Comparison of ENCODE assay signal across 1 cellular context in the genomic region with DNA sequence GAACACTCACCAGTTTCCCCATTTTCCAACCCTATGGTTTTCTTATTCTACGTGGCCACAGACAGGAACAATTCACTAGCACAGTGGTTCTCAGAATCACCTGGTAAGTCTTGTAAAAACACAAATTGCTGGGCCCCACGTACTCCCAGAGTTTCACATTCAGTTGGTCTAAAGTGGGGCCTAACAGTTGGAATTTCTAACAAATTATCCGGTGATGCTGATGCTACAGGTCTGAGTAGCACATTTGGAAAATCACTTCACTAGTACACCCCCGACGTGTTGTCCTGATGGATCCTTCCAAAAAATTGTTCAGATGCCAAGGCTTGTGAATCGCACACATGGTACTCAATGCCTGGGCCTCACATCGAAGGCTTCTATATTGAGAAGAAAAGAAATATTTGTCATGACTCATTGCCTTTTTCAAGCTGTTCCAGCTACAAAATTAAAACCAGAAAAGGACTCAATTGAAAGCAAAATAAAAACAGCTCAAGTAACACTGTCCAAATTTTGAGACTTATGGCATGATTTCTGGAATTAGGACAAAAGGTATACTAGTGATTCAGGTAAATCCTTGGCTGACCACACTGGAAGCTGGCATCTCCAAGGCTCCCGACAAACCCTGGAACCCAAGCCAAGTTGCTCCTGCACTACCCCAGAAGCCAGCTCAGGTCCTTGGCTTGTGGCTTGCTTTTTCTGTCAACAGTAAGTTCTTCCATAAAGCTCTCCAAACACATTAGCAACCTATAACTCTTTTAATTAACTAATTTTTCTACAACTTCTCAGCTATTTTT.
TF ChIP-seq lines count a peak whose summit lies in the region.

No MANE protein-coding gene starts in this region.

TF ChIP-seq in K562, 482 proteins besides CTCF, POLR2A, EP300 and RAD21 (continues in another document):
- TF ChIP-seq, protein P1, sequence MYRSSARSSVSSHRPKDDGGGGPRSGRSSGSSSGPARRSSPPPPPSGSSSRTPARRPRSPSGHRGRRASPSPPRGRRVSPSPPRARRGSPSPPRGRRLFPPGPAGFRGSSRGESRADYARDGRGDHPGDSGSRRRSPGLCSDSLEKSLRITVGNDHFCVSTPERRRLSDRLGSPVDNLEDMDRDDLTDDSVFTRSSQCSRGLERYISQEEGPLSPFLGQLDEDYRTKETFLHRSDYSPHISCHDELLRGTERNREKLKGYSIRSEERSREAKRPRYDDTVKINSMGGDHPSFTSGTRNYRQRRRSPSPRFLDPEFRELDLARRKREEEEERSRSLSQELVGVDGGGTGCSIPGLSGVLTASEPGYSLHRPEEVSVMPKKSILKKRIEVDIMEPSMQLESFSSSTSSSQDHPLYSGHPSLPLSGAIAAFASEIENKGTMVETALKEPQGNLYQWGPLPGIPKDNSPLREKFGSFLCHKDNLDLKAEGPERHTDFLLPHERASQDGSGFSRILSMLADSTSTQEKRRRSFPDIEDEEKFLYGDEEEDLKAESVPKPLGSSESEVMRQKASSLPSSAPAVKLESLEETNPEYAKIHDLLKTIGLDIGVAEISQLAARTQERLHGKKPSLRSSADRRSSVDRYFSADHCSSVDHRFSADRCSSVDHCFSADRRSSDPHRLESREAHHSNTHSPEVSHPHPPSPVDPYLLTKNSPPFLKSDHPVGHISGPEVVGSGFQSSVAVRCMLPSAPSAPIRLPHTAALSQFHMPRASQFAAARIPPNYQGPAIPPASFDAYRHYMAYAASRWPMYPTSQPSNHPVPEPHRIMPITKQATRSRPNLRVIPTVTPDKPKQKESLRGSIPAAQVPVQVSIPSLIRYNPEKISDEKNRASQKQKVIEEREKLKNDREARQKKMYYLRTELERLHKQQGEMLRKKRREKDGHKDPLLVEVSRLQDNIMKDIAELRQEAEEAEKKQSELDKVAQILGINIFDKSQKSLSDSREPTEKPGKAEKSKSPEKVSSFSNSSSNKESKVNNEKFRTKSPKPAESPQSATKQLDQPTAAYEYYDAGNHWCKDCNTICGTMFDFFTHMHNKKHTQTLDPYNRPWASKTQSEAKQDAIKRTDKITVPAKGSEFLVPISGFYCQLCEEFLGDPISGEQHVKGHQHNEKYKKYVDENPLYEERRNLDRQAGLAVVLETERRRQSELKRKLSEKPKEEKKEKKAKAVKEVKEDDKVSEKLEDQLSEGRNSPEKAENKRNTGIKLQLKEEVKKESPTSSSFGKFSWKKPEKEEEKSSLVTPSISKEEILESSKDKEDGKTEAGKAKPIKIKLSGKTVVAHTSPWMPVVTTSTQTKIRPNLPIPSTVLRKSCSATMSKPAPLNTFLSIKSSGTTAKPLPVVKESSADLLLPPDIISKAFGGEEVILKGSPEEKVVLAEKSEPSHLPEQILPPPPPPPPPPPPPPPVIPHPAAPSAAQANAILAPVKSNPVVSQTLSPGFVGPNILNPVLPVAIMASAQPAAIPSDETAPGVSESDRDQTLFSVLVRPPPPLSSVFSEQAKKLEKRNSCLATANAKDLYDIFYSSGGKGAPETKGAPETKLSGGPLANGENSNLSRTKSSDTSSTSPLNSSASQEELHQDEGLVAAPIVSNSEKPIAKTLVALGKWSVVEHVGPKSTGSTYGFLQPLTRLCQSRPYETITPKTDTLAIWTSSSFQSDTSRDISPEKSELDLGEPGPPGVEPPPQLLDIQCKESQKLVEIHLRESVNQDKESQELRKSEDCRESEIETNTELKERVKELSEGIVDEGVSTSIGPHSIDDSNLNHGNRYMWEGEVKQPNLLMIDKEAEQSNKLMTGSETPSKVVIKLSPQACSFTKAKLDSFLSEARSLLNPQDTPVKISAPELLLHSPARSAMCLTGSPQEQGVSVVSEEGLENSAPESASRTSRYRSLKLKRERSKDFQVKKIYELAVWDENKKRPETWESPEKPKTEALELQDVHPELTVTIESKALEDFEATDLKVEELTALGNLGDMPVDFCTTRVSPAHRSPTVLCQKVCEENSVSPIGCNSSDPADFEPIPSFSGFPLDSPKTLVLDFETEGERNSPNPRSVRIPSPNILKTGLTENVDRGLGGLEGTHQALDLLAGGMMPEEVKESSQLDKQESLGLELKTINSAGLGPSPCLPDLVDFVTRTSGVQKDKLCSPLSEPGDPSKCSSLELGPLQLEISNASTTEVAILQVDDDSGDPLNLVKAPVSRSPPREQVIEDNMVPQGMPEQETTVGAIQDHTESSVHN (IDR thresholded peaks at IDR 0.05; ENCODE audit: borderline replicate concordance in 1 of 2, low read depth in 1 of 2) = no peak
- TF ChIP-seq SRSF3 (IDR thresholded peaks at IDR 0.05; ENCODE audit: insufficient read depth, low read length) (no peak), CBFA2T3 (IDR thresholded peaks at IDR 0.05) (no peak), ESRRA (IDR thresholded peaks at IDR 0.05; ENCODE audit: borderline replicate concordance, low read depth) (no peak), ZNF764 (CRISPR knock-in tag; IDR thresholded peaks at IDR 0.05; ENCODE audit: low read depth) (no peak), NR2F6 (CRISPR knock-in tag; IDR thresholded peaks at IDR 0.05) (no peak), NFE2L1 (tag; IDR thresholded peaks at IDR 0.05; ENCODE audit: borderline replicate concordance, low read depth) (no peak), MBD2 (IDR thresholded peaks at IDR 0.05; ENCODE audit: borderline replicate concordance, low read depth) (no peak), NONO (IDR thresholded peaks at IDR 0.05; ENCODE audit: low read depth in 2 of 2, low read length in 1 of 2) (peak in 1 of 2 experiments; percentile 96; a peak in 2 of 4 replicates), ZNF124 (CRISPR knock-in tag; IDR thresholded peaks at IDR 0.05) (no peak), BMI1 (IDR thresholded peaks at IDR 0.05; ENCODE audit: low read length) (no peak), SMARCA4 (IDR thresholded peaks at IDR 0.05) (no peak), ZNF175 (CRISPR knock-in tag; IDR thresholded peaks at IDR 0.05; ENCODE audit: low read depth) (0 out of 2 replicates have a peak, but pooled peaks have one; percentile 16), ZNF217 (CRISPR knock-in tag; IDR thresholded peaks at IDR 0.05) (no peak), VEZF1 (CRISPR knock-in tag; IDR thresholded peaks at IDR 0.05) (no peak), SMARCE1 (IDR thresholded peaks at IDR 0.05) (no peak), RHOXF2B (CRISPR knock-in tag; conservative IDR thresholded peaks at IDR 0.05) (no peak), TEAD2 (tag; IDR thresholded peaks at IDR 0.05) (peak; percentile 46; the same call in 1 of the 2 replicates), KDM4B (IDR thresholded peaks at IDR 0.05; ENCODE audit: borderline replicate concordance in 2 of 2, low read depth in 1 of 2) (no peak), PML (IDR thresholded peaks at IDR 0.05; ENCODE audit: low read length) (no peak), ZNF707 (CRISPR knock-in tag; conservative IDR thresholded peaks at IDR 0.05) (no peak), PHF21A (IDR thresholded peaks at IDR 0.05; ENCODE audit: borderline replicate concordance, low read depth) (no peak), ZNF280B (CRISPR knock-in tag; IDR thresholded peaks at IDR 0.05) (no peak), MTA1 (IDR thresholded peaks at IDR 0.05; ENCODE audit: borderline replicate concordance) (no peak), CBFA2T2 (conservative IDR thresholded peaks at IDR 0.05) (no peak), JUNB (CRISPR knock-in tag; conservative IDR thresholded peaks at IDR 0.05) (no peak), HNRNPUL1 (IDR thresholded peaks at IDR 0.05; ENCODE audit: low read length) (no peak), PTRF (tag; IDR thresholded peaks at IDR 0.05) (0 out of 2 replicates have a peak, but pooled peaks have one; percentile 11), FOXM1 (IDR thresholded peaks at IDR 0.05; ENCODE audit: low read depth) (no peak), FOXM1 (CRISPR knock-in tag; IDR thresholded peaks at IDR 0.05; ENCODE audit: low read depth) (no peak), ZNF780A (CRISPR knock-in tag; IDR thresholded peaks at IDR 0.05) (no peak), ZC3H4 (CRISPR knock-in tag; IDR thresholded peaks at IDR 0.05; ENCODE audit: borderline replicate concordance) (no peak), HMBOX1 (IDR thresholded peaks at IDR 0.05) (peak; percentile 68), SIN3B (IDR thresholded peaks at IDR 0.05; ENCODE audit: low read depth) (no peak), ZNF282 (CRISPR knock-in tag; IDR thresholded peaks at IDR 0.05) (no peak), PTBP1 (IDR thresholded peaks at IDR 0.05; ENCODE audit: low read depth, low read length) (no peak), TCF7L2 (IDR thresholded peaks at IDR 0.05; ENCODE audit: low read depth, low read length) (peak; percentile 75; the same call in 1 of the 2 replicates), ZSCAN32 (CRISPR knock-in tag; IDR thresholded peaks at IDR 0.05) (no peak)
- TF ChIP-seq, protein P2, sequence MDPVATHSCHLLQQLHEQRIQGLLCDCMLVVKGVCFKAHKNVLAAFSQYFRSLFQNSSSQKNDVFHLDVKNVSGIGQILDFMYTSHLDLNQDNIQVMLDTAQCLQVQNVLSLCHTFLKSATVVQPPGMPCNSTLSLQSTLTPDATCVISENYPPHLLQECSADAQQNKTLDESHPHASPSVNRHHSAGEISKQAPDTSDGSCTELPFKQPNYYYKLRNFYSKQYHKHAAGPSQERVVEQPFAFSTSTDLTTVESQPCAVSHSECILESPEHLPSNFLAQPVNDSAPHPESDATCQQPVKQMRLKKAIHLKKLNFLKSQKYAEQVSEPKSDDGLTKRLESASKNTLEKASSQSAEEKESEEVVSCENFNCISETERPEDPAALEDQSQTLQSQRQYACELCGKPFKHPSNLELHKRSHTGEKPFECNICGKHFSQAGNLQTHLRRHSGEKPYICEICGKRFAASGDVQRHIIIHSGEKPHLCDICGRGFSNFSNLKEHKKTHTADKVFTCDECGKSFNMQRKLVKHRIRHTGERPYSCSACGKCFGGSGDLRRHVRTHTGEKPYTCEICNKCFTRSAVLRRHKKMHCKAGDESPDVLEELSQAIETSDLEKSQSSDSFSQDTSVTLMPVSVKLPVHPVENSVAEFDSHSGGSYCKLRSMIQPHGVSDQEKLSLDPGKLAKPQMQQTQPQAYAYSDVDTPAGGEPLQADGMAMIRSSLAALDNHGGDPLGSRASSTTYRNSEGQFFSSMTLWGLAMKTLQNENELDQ (CRISPR knock-in tag; IDR thresholded peaks at IDR 0.05; ENCODE audit: borderline replicate concordance) = no peak
- TF ChIP-seq, protein P3, sequence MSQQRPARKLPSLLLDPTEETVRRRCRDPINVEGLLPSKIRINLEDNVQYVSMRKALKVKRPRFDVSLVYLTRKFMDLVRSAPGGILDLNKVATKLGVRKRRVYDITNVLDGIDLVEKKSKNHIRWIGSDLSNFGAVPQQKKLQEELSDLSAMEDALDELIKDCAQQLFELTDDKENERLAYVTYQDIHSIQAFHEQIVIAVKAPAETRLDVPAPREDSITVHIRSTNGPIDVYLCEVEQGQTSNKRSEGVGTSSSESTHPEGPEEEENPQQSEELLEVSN (IDR thresholded peaks at IDR 0.05; ENCODE audit: borderline replicate concordance in 1 of 2, extremely low read depth in 1 of 2, insufficient read depth in 1 of 2, insufficient read length in 1 of 2, low read depth in 1 of 2, low read length in 1 of 2, poor library complexity in 1 of 2, severe bottlenecking in 1 of 2) = no peak
- TF ChIP-seq, protein P4, sequence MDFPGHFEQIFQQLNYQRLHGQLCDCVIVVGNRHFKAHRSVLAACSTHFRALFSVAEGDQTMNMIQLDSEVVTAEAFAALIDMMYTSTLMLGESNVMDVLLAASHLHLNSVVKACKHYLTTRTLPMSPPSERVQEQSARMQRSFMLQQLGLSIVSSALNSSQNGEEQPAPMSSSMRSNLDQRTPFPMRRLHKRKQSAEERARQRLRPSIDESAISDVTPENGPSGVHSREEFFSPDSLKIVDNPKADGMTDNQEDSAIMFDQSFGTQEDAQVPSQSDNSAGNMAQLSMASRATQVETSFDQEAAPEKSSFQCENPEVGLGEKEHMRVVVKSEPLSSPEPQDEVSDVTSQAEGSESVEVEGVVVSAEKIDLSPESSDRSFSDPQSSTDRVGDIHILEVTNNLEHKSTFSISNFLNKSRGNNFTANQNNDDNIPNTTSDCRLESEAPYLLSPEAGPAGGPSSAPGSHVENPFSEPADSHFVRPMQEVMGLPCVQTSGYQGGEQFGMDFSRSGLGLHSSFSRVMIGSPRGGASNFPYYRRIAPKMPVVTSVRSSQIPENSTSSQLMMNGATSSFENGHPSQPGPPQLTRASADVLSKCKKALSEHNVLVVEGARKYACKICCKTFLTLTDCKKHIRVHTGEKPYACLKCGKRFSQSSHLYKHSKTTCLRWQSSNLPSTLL (IDR thresholded peaks at IDR 0.05) = no peak
